In genomic region chr15:47963265-47963664, GRCh38 we compare ENCODE assay signal across 27 cellular contexts.
DNase-seq lines count a peak whose midpoint lies in the region; FAIRE-seq and TF ChIP-seq lines count a peak whose summit lies in the region.
"Had no signal": no experiment of that assay in that cellular context is flagged by ENCODE, and none has a peak within 500 bp of the region (broad histone marks: within the 10 kb centered on the region; RNA-seq: fewer than 3 reads in every experiment).

No MANE protein-coding gene starts in this region.

- H3K27me3 ChIP-seq in KMS-11 (ENCODE audit: insufficient read depth, low read depth), result no peaks in the 10 kb centered on the region
- no peaks in the 10 kb centered on the region for H3K27me3 ChIP-seq in MM.1S (replicated peaks; ENCODE audit: insufficient read depth, low read length)
- H3K27me3 ChIP-seq: SJCRH30, stomach, tibial artery had no signal

- H3K4me3 ChIP-seq in KMS-11 (IDR thresholded peaks at IDR 0.05; ENCODE audit: insufficient read depth, low read depth, low read length) (no peak overlapping the region), kidney (ENCODE audit: low read length in 2 of 2) (no peak overlapping the region), MM.1S (ENCODE audit: low read length) (no peak overlapping the region)
- H3K4me3 ChIP-seq: mucosa of descending colon, SJCRH30, stomach, tibial artery had no signal

- no peak overlapping the region for H3K27ac ChIP-seq in KMS-11
- H3K27ac ChIP-seq in kidney (ENCODE audit: low read depth in 2 of 2, low read length in 2 of 2), result no peak overlapping the region
- no peak overlapping the region for H3K27ac ChIP-seq in MM.1S (ENCODE audit: low read length)
- H3K27ac ChIP-seq: SJCRH30, stomach, tibial artery had no signal

- no peaks in the 10 kb centered on the region for H4K20me1 ChIP-seq in KMS-11 (ENCODE audit: insufficient read depth)
- H4K20me1 ChIP-seq in MM.1S (ENCODE audit: insufficient read depth, low read length), result no peaks in the 10 kb centered on the region

- H3K4me2 ChIP-seq in KMS-11 (peak overlapping the region; percentile 67; the same call in 1 of the 2 replicates), MM.1S (ENCODE audit: low read depth, low read length) (no peak overlapping the region)

- H2AFZ ChIP-seq in KMS-11 (ENCODE audit: low read depth) (no peak overlapping the region), MM.1S (ENCODE audit: low read length) (no peak overlapping the region)

- no peaks in the 10 kb centered on the region for H3K9me2 ChIP-seq in MM.1S (replicated peaks; ENCODE audit: insufficient read depth, low read length)

- TF ChIP-seq CTCF in KMS-11 (conservative IDR thresholded peaks at IDR 0.05; ENCODE audit: low read depth, low read length) (no peak), kidney (IDR thresholded peaks at IDR 0.05; ENCODE audit: borderline replicate concordance, extremely low read depth, insufficient read depth) (peak; percentile 5), MM.1S (IDR thresholded peaks at IDR 0.05; ENCODE audit: low read length) (no peak)

- H3K9me3 ChIP-seq in kidney (ENCODE audit: control insufficient read depth in 1 of 2, low read length in 2 of 2) (no peaks in the 10 kb centered on the region), MM.1S (replicated peaks; ENCODE audit: insufficient read depth, low read length) (no peaks in the 10 kb centered on the region)
- H3K9me3 ChIP-seq: mucosa of descending colon, SJCRH30, stomach, tibial artery had no signal

- intact Hi-C loops in kidney (cut with DNase I), result no loop called here

- H3K36me3 ChIP-seq in KMS-11 (ENCODE audit: insufficient read depth) (no peaks in the 10 kb centered on the region), kidney (ENCODE audit: control insufficient read depth in 1 of 2, insufficient read depth in 2 of 2, low read length in 2 of 2) (no peaks in the 10 kb centered on the region), MM.1S (replicated peaks; ENCODE audit: insufficient read depth, low read length) (no peaks in the 10 kb centered on the region)
- H3K36me3 ChIP-seq: SJCRH30, stomach, tibial artery had no signal

- H3K9ac ChIP-seq in KMS-11 (no peak overlapping the region), kidney (ENCODE audit: low read length in 2 of 2) (no peak overlapping the region), MM.1S (ENCODE audit: low read length) (no peak overlapping the region)

- H3K79me2 ChIP-seq in KMS-11 (ENCODE audit: insufficient read depth, low read depth) (no peaks in the 10 kb centered on the region), MM.1S (ENCODE audit: low read length) (no peaks in the 10 kb centered on the region)

- FAIRE-seq in kidney (lab: Jason Lieb, UNC), result no peak
- FAIRE-seq: HTR-8/SVneo, small intestine had no signal

- DNase-seq in DMS53 (lab: John Stamatoyannopoulos, UW) (peak; percentile 37), DMS53 treated with DMSO at 0.1 percent for 48 hours (lab: John Stamatoyannopoulos, UW; ENCODE audit: unreplicated experiment) (no peak), NCI-H748 (lab: John Stamatoyannopoulos, UW; ENCODE audit: unreplicated experiment) (peak; percentile 86), kidney (no peak), MM.1S (no peak), NCI-H2081 treated with DMSO at 0.1 percent for 48 hours (lab: John Stamatoyannopoulos, UW) (no peak), glomerular visceral epithelial cell (ENCODE audit: extremely low spot score) (no peak)
- DNase-seq: 8988T; activated CD4-positive, CD25-positive, alpha-beta regulatory T cell; activated CD8-positive, alpha-beta memory T cell treated with anti-CD3 and anti-CD28 coated beads, Interleukin-2, amount 10 ng/mL, durations not matched to agents 7 days and 5 days; activated naive CD4-positive, alpha-beta T cell; activated T-cell treated with anti-CD3 and anti-CD28 coated beads, Interleukin-2, amount 50 U/mL, for 48 hours; CD4-positive, alpha-beta T cell; GDM1; head of caudate nucleus; KBM-7; mucosa of descending colon; NCI-H2029; retina; small intestine; stimulated activated CD4-positive, alpha-beta T cell treated with anti-CD3 and anti-CD28 coated beads, Interleukin-1b, Interleukin-23, amount 100 ng/mL, for 48 hours; stimulated activated CD8-positive, alpha-beta memory T cell treated with anti-CD3 and anti-CD28 coated beads, Interleukin-4, amount 100 ng/mL, for 48 hours; stomach; tibial artery had no signal

- peaks cover 51% of the 10 kb centered on the region for H3K4me1 ChIP-seq in KMS-11 (ENCODE audit: low read depth, poor library complexity, severe bottlenecking)
- H3K4me1 ChIP-seq in kidney (ENCODE audit: control insufficient read depth in 1 of 2, insufficient read depth in 1 of 2, low read depth in 1 of 2, low read length in 2 of 2), result no peaks in the 10 kb centered on the region
- H3K4me1 ChIP-seq in MM.1S (ENCODE audit: low read length), result peaks cover 36% of the 10 kb centered on the region
- H3K4me1 ChIP-seq: SJCRH30, stomach, tibial artery had no signal

- H3F3A ChIP-seq in MM.1S (ENCODE audit: insufficient read depth, low read length), result peaks cover 25% of the 10 kb centered on the region

Comparison
In these comparisons a context has a peak if more than half of its experiments do, and no peak if none do; other contexts are left out.
1. DNase-seq: peak in DMS53 (single experiment) and NCI-H748 (single experiment); none in DMS53 treated with DMSO at 0.1 percent for 48 hours (single experiment), kidney (single experiment), MM.1S (single experiment), NCI-H2081 treated with DMSO at 0.1 percent for 48 hours (single experiment) and glomerular visceral epithelial cell (single experiment).